ENCODE assay signal across 28 cellular contexts in genomic region chr10:120975072-120975910, GRCh38.
"Had no signal": no experiment of that assay in that cellular context is flagged by ENCODE, and none has a peak within 500 bp of the region (broad histone marks: within the 10 kb centered on the region; RNA-seq: fewer than 3 reads in every experiment).

No MANE protein-coding gene starts in this region.

- H3K27ac Mint-ChIP-seq: naive thymus-derived CD4-positive, alpha-beta T cell; natural killer cell; neural progenitor cell; stimulated activated memory B cell treated with anti-CD40 and anti-IgM and Interleukin-4, amounts not matched to agents 10 μg/mL and 1 μg/mL and 100 μg/mL, for 72 hours; stimulated activated naive CD8-positive, alpha-beta T cell treated with anti-CD3 and anti-CD28 coated beads, Interleukin-15, amount 100 ng/mL, for 72 hours had no signal

- H3K27me3 ChIP-seq: testis, vagina had no signal

- H3K4me2 ChIP-seq: neural progenitor cell, smooth muscle cell had no signal

- H2AFZ ChIP-seq: neural progenitor cell had no signal

- H3K4me3 Mint-ChIP-seq: naive thymus-derived CD4-positive, alpha-beta T cell; natural killer cell; nephron; neural progenitor cell; stimulated activated memory B cell treated with anti-CD40 and anti-IgM and Interleukin-4, amounts not matched to agents 10 μg/mL and 1 μg/mL and 100 μg/mL, for 72 hours; stimulated activated naive CD8-positive, alpha-beta T cell treated with anti-CD3 and anti-CD28 coated beads, Interleukin-15, amount 100 ng/mL, for 72 hours had no signal

- H3K9me3 ChIP-seq: pancreas, prostate gland, suprapubic skin, testis, vagina had no signal

- H3K4me1 Mint-ChIP-seq: natural killer cell; stimulated activated memory B cell treated with anti-CD40 and anti-IgM and Interleukin-4, amounts not matched to agents 10 μg/mL and 1 μg/mL and 100 μg/mL, for 72 hours had no signal

- H3K9ac ChIP-seq: neural progenitor cell had no signal

- DNase-seq: naive thymus-derived CD4-positive, alpha-beta T cell; natural killer cell; occipital lobe; pancreas; retina; right cardiac atrium; spleen; stimulated activated CD4-positive, alpha-beta T cell treated with anti-CD3 and anti-CD28 coated beads, Interleukin-12 subunit alpha, Interleukin-12 subunit beta, amount 100 ng/mL, for 4 hours; stimulated activated CD4-positive, alpha-beta T cell treated with anti-CD3 and anti-CD28 coated beads, Interleukin-1b, Interleukin-23, amount 100 ng/mL, for 48 hours; stimulated activated CD4-positive, alpha-beta T cell treated with anti-CD3 and anti-CD28 coated beads, Interleukin-4, amount 100 ng/mL, for 1 hour; stimulated activated CD4-positive, alpha-beta T cell treated with anti-CD3 and anti-CD28 coated beads, Interleukin-4, amount 100 ng/mL, for 4 hours; stimulated activated CD8-positive, alpha-beta memory T cell treated with anti-CD3 and anti-CD28 coated beads, Interleukin-4, amount 100 ng/mL, for 48 hours; stimulated activated naive CD4-positive, alpha-beta T cell; stimulated activated naive CD8-positive, alpha-beta T cell treated with anti-CD3 and anti-CD28 coated beads, Interleukin-15, amount 100 ng/mL, for 72 hours; stimulated activated naive CD8-positive, alpha-beta T cell treated with anti-CD3 and anti-CD28 coated beads, Interleukin-15, Interleukin-2, amounts not matched to agents 100 U/mL and 50 U/mL, for 24 hours; substantia nigra; testis; tibial artery; trophoblast cell; upper lobe of left lung had no signal

- H3K27ac ChIP-seq: neural progenitor cell, pancreas, prostate gland, skin epidermis, spleen, suprapubic skin, testis, tibial artery, vagina had no signal

- H3K36me3 ChIP-seq: neural progenitor cell, pancreas, prostate gland, spleen, suprapubic skin, upper lobe of left lung, vagina had no signal

- H3K36me3 Mint-ChIP-seq: naive thymus-derived CD4-positive, alpha-beta T cell; stimulated activated memory B cell treated with anti-CD40 and anti-IgM and Interleukin-4, amounts not matched to agents 10 μg/mL and 1 μg/mL and 100 μg/mL, for 72 hours had no signal

- H3K4me3 ChIP-seq: neural progenitor cell, pancreas, prostate gland, skin epidermis, smooth muscle cell, spleen, suprapubic skin, testis, tibial artery, upper lobe of left lung, vagina had no signal
